Comparison of ENCODE assay signal across 11 cellular contexts in genomic region chr10:76558996-76559888, GRCh38.
DNase-seq lines count a peak whose midpoint lies in the region; TF ChIP-seq lines count a peak whose summit lies in the region.
"Had no signal": no experiment of that assay in that cellular context is flagged by ENCODE, and none has a peak within 500 bp of the region (broad histone marks: within the 10 kb centered on the region; RNA-seq: fewer than 3 reads in every experiment).

No MANE protein-coding gene starts in this region.

- no peak for TF ChIP-seq CTCF in AG10803 (conservative IDR thresholded peaks at IDR 0.05; ENCODE audit: low read length)
- TF ChIP-seq CTCF in fibroblast of lung (conservative IDR thresholded peaks at IDR 0.05 in 1 of 2, IDR thresholded peaks at IDR 0.05 in 1 of 2; ENCODE audit: low read depth in 1 of 2, low read length in 2 of 2) = no peak
- no peak for TF ChIP-seq CTCF in OCI-LY7 (conservative IDR thresholded peaks at IDR 0.05; ENCODE audit: low read length)

- H2AFZ ChIP-seq in fibroblast of lung (ENCODE audit: low read length) = no peak overlapping the region
- H2AFZ ChIP-seq in OCI-LY7 (ENCODE audit: low read length) = no peak overlapping the region

- H4K20me1 ChIP-seq in fibroblast of lung (ENCODE audit: control insufficient read depth, extremely low read depth, insufficient read depth, low read length) (no peaks in the 10 kb centered on the region), OCI-LY7 (ENCODE audit: insufficient read depth, low read length) (no peaks in the 10 kb centered on the region)
- H4K20me1 ChIP-seq: BLaER1 had no signal

- intact Hi-C loops in OCI-LY7 (cut with micrococcal nuclease; ENCODE audit: unreplicated experiment) = no loop called here
- intact Hi-C loops in CD4-positive, alpha-beta memory T cell (cut with micrococcal nuclease) = no loop called here

- BruUV-seq in OCI-LY7 (replicated peaks; lab: Mats Ljungman, UMichigan) = no TSS peak

- POLR2A ChIA-PET in OCI-LY7 (lab: Charles Lee) = interaction anchor here (0.7 kb wide), 1 partner anchor 13 kb away, joined by 3 read pairs; no protein-coding TSS in a partner anchor
- POLR2A ChIA-PET in CD4-positive, alpha-beta memory T cell (lab: Charles Lee; ENCODE audit: partially characterized antibody) = no interaction called here

- H3K4me2 ChIP-seq in fibroblast of lung (ENCODE audit: extremely low read depth, insufficient read depth, low read length) = peak overlapping the region; percentile 25
- no peak overlapping the region for H3K4me2 ChIP-seq in OCI-LY7 (ENCODE audit: low read length)
- H3K4me2 ChIP-seq: BLaER1 had no signal

- H3K4me1 Mint-ChIP-seq in CD4-positive, alpha-beta memory T cell = no peaks in the 10 kb centered on the region

- H3K79me2 ChIP-seq in fibroblast of lung (ENCODE audit: control insufficient read depth, insufficient read depth, low read length) (no peaks in the 10 kb centered on the region), OCI-LY7 (ENCODE audit: insufficient read depth, low read depth, low read length) (no peaks in the 10 kb centered on the region)

- H3K9ac ChIP-seq in fibroblast of lung (ENCODE audit: insufficient read depth, low read length) (no peak overlapping the region), rectal smooth muscle tissue (ENCODE audit: low read length) (no peak overlapping the region)
- H3K9ac ChIP-seq: BLaER1 had no signal

- CTCF ChIA-PET in OCI-LY7 (lab: Charles Lee; ENCODE audit: unreplicated experiment) = no interaction called here
- CTCF ChIA-PET in CD4-positive, alpha-beta memory T cell (lab: Charles Lee; ENCODE audit: partially characterized antibody) = no interaction called here

- H3K9me3 ChIP-seq in fibroblast of lung (ENCODE audit: control insufficient read depth, insufficient read depth, low read depth, low read length) = no peaks in the 10 kb centered on the region
- no peaks in the 10 kb centered on the region for H3K9me3 ChIP-seq in OCI-LY7 (ENCODE audit: low read length)
- no peaks in the 10 kb centered on the region for H3K9me3 ChIP-seq in CD4-positive, alpha-beta memory T cell (ENCODE audit: control insufficient read depth in 1 of 2, low read length in 2 of 2)
- H3K9me3 ChIP-seq: BLaER1 had no signal

- H3K4me1 ChIP-seq in fibroblast of lung (ENCODE audit: control insufficient read depth, extremely low read depth, insufficient read depth, low read length) (peaks cover 23% of the 10 kb centered on the region), rectal smooth muscle tissue (ENCODE audit: control insufficient read depth, insufficient read depth, low read length) (peaks cover 29% of the 10 kb centered on the region), OCI-LY7 (ENCODE audit: insufficient read depth, low read length, poor library complexity, severe bottlenecking) (no peaks in the 10 kb centered on the region)
- H3K4me1 ChIP-seq in CD4-positive, alpha-beta memory T cell (ENCODE audit: insufficient read depth, low read length) = no peaks in the 10 kb centered on the region
- H3K4me1 ChIP-seq: BLaER1 had no signal

- peak overlapping the region; percentile 13 for H3K27ac ChIP-seq in fibroblast of lung (ENCODE audit: insufficient read depth, low read length)
- H3K27ac ChIP-seq in rectal smooth muscle tissue (ENCODE audit: low read depth, low read length) = peak overlapping the region; percentile 74
- no peak overlapping the region for H3K27ac ChIP-seq in OCI-LY7 (ENCODE audit: low read depth, low read length, poor library complexity, severe bottlenecking)
- no peak overlapping the region for H3K27ac ChIP-seq in CD4-positive, alpha-beta memory T cell (ENCODE audit: low read depth, low read length)
- H3K27ac ChIP-seq: BLaER1 had no signal

- no peaks in the 10 kb centered on the region for H3K27me3 Mint-ChIP-seq in CD4-positive, alpha-beta memory T cell

- H3K36me3 Mint-ChIP-seq in CD4-positive, alpha-beta memory T cell = no peaks in the 10 kb centered on the region

- peaks cover 0 to 9% (median 0%) of the 10 kb centered on the region in 8 donors for H3K9me3 Mint-ChIP-seq in CD4-positive, alpha-beta memory T cell

- no peak overlapping the region for H3K27ac Mint-ChIP-seq in CD4-positive, alpha-beta memory T cell

- H3K27me3 ChIP-seq in fibroblast of lung (ENCODE audit: control insufficient read depth, insufficient read depth, low read length) (no peaks in the 10 kb centered on the region), rectal smooth muscle tissue (ENCODE audit: control insufficient read depth, insufficient read depth, low read length) (no peaks in the 10 kb centered on the region)
- no peaks in the 10 kb centered on the region for H3K27me3 ChIP-seq in CD4-positive, alpha-beta memory T cell (ENCODE audit: insufficient read depth, low read length)
- H3K27me3 ChIP-seq: BLaER1 had no signal

- no peaks in the 10 kb centered on the region for H3K9me2 ChIP-seq in OCI-LY7 (ENCODE audit: insufficient read depth, low read length)

- H3K4me3 ChIP-seq in AG10803 (ENCODE audit: low read length) (no peak overlapping the region), fibroblast of lung (replicated peaks in 1 of 4; ENCODE audit: control extremely low read depth in 1 of 4, insufficient read depth in 1 of 4, low read depth in 3 of 4, low read length in 4 of 4) (no peak overlapping the region), rectal smooth muscle tissue (ENCODE audit: low read length) (no peak overlapping the region), OCI-LY7 (ENCODE audit: low read depth, low read length, poor library complexity, severe bottlenecking) (no peak overlapping the region)
- H3K4me3 ChIP-seq in CD4-positive, alpha-beta memory T cell (ENCODE audit: low read length in 2 of 2) = no peak overlapping the region
- H3K4me3 ChIP-seq: BLaER1, skin epidermis had no signal

- H3K4me3 Mint-ChIP-seq in CD4-positive, alpha-beta memory T cell = no peak overlapping the region

- H3K36me3 ChIP-seq in fibroblast of lung (ENCODE audit: control insufficient read depth, insufficient read depth, low read length) (no peaks in the 10 kb centered on the region), rectal smooth muscle tissue (ENCODE audit: control insufficient read depth, insufficient read depth, low read length) (no peaks in the 10 kb centered on the region), OCI-LY7 (ENCODE audit: insufficient read depth, low read length) (no peaks in the 10 kb centered on the region)
- no peaks in the 10 kb centered on the region for H3K36me3 ChIP-seq in CD4-positive, alpha-beta memory T cell (ENCODE audit: insufficient read depth, low read length)
- H3K36me3 ChIP-seq: BLaER1 had no signal

- DNase-seq in AG10803 (ENCODE audit: low read depth) = peak; percentile 93
- peak; percentile 33 for DNase-seq in NCI-H226
- peak; percentile 92 to 93 for DNase-seq in fibroblast of lung (ENCODE audit: low read depth in 2 of 2)
- no peak for DNase-seq in OCI-LY7 (ENCODE audit: low spot score)
- no peak for DNase-seq in activated effector memory CD4-positive, alpha-beta T cell treated with Interleukin-2 at 50 U/mL for 16 hours
- no peak for DNase-seq in occipital lobe (lab: John Stamatoyannopoulos, UW)
- no peak for DNase-seq in CD4-positive, alpha-beta memory T cell
- DNase-seq: anterior cingulate cortex had no signal

Comparison
In these comparisons a context has a peak if more than half of its experiments do, and no peak if none do; other contexts are left out.
1. DNase-seq: peak in AG10803 (single experiment), NCI-H226 (single experiment) and fibroblast of lung (2 of 2); none in OCI-LY7 (single experiment), activated effector memory CD4-positive, alpha-beta T cell treated with Interleukin-2 at 50 U/mL for 16 hours (single experiment), occipital lobe (single experiment) and CD4-positive, alpha-beta memory T cell (0 of 5).
2. H3K27ac ChIP-seq: peak in fibroblast of lung (single experiment) and rectal smooth muscle tissue (single experiment); none in OCI-LY7 (single experiment) and CD4-positive, alpha-beta memory T cell (single experiment).